Comparison of ENCODE assay signal across 19 cellular contexts in genomic region chr22:44107341-44107740, GRCh38.
DNase-seq lines count a peak whose midpoint lies in the region; ATAC-seq, FAIRE-seq and TF ChIP-seq lines count a peak whose summit lies in the region.
"Had no signal": no experiment of that assay in that cellular context is flagged by ENCODE, and none has a peak within 500 bp of the region (broad histone marks: within the 10 kb centered on the region; RNA-seq: fewer than 3 reads in every experiment).

No MANE protein-coding gene starts in this region.

- no peak overlapping the region for H3K27ac Mint-ChIP-seq in activated CD4-positive, alpha-beta T cell treated with anti-CD3 and anti-CD28 coated beads for 36 hours
- no peak overlapping the region for H3K27ac Mint-ChIP-seq in WTC11
- H3K27ac Mint-ChIP-seq: natural killer cell, progenitor cell of endocrine pancreas had no signal

- H3K27ac ChIP-seq in BLaER1 = no peak overlapping the region
- H3K27ac ChIP-seq in PC-3 (ENCODE audit: low read length) = no peak overlapping the region
- H3K27ac ChIP-seq: esophagus muscularis mucosa, SJSA1 had no signal

- H3K36me3 Mint-ChIP-seq in activated CD4-positive, alpha-beta T cell treated with anti-CD3 and anti-CD28 coated beads for 36 hours (ENCODE audit: low read depth) = no peaks in the 10 kb centered on the region
- H3K36me3 Mint-ChIP-seq in WTC11 = peaks cover 16% of the 10 kb centered on the region
- H3K36me3 Mint-ChIP-seq: natural killer cell had no signal

- H3K9me2 ChIP-seq in PC-3 (replicated peaks; ENCODE audit: low read length) = no peaks in the 10 kb centered on the region

- TF ChIP-seq CTCF in WTC11 (IDR thresholded peaks at IDR 0.05) = no peak
- no peak for TF ChIP-seq CTCF in PC-3 (conservative IDR thresholded peaks at IDR 0.05; ENCODE audit: low read depth, low read length)

- intact Hi-C loops in activated CD4-positive, alpha-beta T cell treated with anti-CD3 and anti-CD28 coated beads for 36 hours (cut with DNase I, micrococcal nuclease) = loop anchor here in 1 of 2 experiments (1.0 kb wide), 1 partner anchor 76 kb away; no protein-coding TSS in a partner anchor
- intact Hi-C loops in PC-3 (cut with micrococcal nuclease) = no loop called here

- no peak overlapping the region for H3K9ac ChIP-seq in BLaER1
- H3K9ac ChIP-seq in PC-3 (ENCODE audit: low read length) = no peak overlapping the region
- H3K9ac ChIP-seq: BLaER1 treated with 17β-estradiol and CSF1 and Interleukin-3, amounts not matched to agents 10 nM and 100 nM had no signal

- H3K27me3 ChIP-seq in BLaER1 (no peaks in the 10 kb centered on the region), PC-3 (ENCODE audit: low read length) (no peaks in the 10 kb centered on the region)
- H3K27me3 ChIP-seq: BLaER1 treated with 17β-estradiol and CSF1 and Interleukin-3, amounts not matched to agents 10 nM and 100 nM; esophagus muscularis mucosa; SJSA1 had no signal

- H3K9me3 ChIP-seq in BLaER1 = peaks cover 2% of the 10 kb centered on the region; the same call in 1 of the 2 replicates
- H3K9me3 ChIP-seq in PC-3 (ENCODE audit: low read length) = no peaks in the 10 kb centered on the region
- H3K9me3 ChIP-seq: esophagus muscularis mucosa, SJSA1 had no signal

- H3K4me3 ChIP-seq in BLaER1 = no peak overlapping the region
- no peak overlapping the region for H3K4me3 ChIP-seq in PC-3 (ENCODE audit: low read length)
- H3K4me3 ChIP-seq: BLaER1 treated with 17β-estradiol and CSF1 and Interleukin-3, amounts not matched to agents 10 nM and 100 nM; esophagus muscularis mucosa; SJSA1 had no signal

- H3K4me3 Mint-ChIP-seq in activated CD4-positive, alpha-beta T cell treated with anti-CD3 and anti-CD28 coated beads for 36 hours = no peak overlapping the region
- H3K4me3 Mint-ChIP-seq in WTC11 = no peak overlapping the region
- H3K4me3 Mint-ChIP-seq: natural killer cell had no signal

- no peak overlapping the region for H2AFZ ChIP-seq in PC-3 (ENCODE audit: low read length)

- H3K36me3 ChIP-seq in BLaER1 = no peaks in the 10 kb centered on the region
- no peaks in the 10 kb centered on the region for H3K36me3 ChIP-seq in PC-3 (ENCODE audit: low read depth, low read length)
- H3K36me3 ChIP-seq: SJSA1 had no signal

- H3K4me1 Mint-ChIP-seq in activated CD4-positive, alpha-beta T cell treated with anti-CD3 and anti-CD28 coated beads for 36 hours = peaks cover 7% of the 10 kb centered on the region
- H3K4me1 Mint-ChIP-seq in WTC11 = peaks cover 40% of the 10 kb centered on the region
- H3K4me1 Mint-ChIP-seq: natural killer cell had no signal

- H3K4me2 ChIP-seq in BLaER1 = peak overlapping the region; percentile 72
- no peak overlapping the region for H3K4me2 ChIP-seq in PC-3 (ENCODE audit: low read length)

- CTCF ChIA-PET in activated CD4-positive, alpha-beta T cell treated with anti-CD3 and anti-CD28 coated beads for 36 hours (lab: Charles Lee) = interaction anchor here (0.7 to 1.0 kb wide), 2 partner anchors 25 to 150 kb away, joined by 3 read pairs; no protein-coding TSS in a partner anchor
- CTCF ChIA-PET in WTC11 (lab: Charles Lee) (interaction anchor here (1.1 to 1.5 kb wide), 2 partner anchors 21 to 26 kb away, joined by 6 to 7 read pairs; no protein-coding TSS in a partner anchor), PC-3 (lab: Charles Lee) (no interaction called here)

- no peaks in the 10 kb centered on the region for H4K20me1 ChIP-seq in BLaER1
- H4K20me1 ChIP-seq in PC-3 (ENCODE audit: low read length) = no peaks in the 10 kb centered on the region
- H4K20me1 ChIP-seq: BLaER1 treated with 17β-estradiol and CSF1 and Interleukin-3, amounts not matched to agents 10 nM and 100 nM had no signal

- no peaks in the 10 kb centered on the region for H3K9me3 Mint-ChIP-seq in activated CD4-positive, alpha-beta T cell treated with anti-CD3 and anti-CD28 coated beads for 36 hours (ENCODE audit: low read depth)
- H3K9me3 Mint-ChIP-seq in WTC11 = peaks cover 12% of the 10 kb centered on the region
- H3K9me3 Mint-ChIP-seq: natural killer cell had no signal

- no TSS peak for BruUV-seq in PC-3 (replicated peaks; lab: Mats Ljungman, UMichigan)

- H3K4me1 ChIP-seq in BLaER1 = peaks cover 80% of the 10 kb centered on the region
- no peaks in the 10 kb centered on the region for H3K4me1 ChIP-seq in PC-3 (ENCODE audit: insufficient read depth, low read length)
- H3K4me1 ChIP-seq: SJSA1 had no signal

- peak; percentile 66 for DNase-seq in activated CD4-positive, alpha-beta T cell treated with anti-CD3 and anti-CD28 coated beads for 36 hours
- no peak for DNase-seq in activated CD4-positive, alpha-beta T cell treated with anti-CD3 and anti-CD28 coated beads, Interleukin-2, amount 50 U/mL, for 4 hours
- peak; percentile 51 for DNase-seq in WTC11 (ENCODE audit: low spot score)
- DNase-seq in iPS-NIHi7 (ENCODE audit: extremely low spot score) = peak; percentile 82
- no peak for DNase-seq in PC-3
- DNase-seq in urothelium cell line (ENCODE audit: low spot score) = no peak
- DNase-seq in NCI-H1417 treated with DMSO at 0.1 percent for 48 hours (lab: John Stamatoyannopoulos, UW) = no peak
- DNase-seq: central memory CD4-positive, alpha-beta T cell; KG1; mammary epithelial cell; natural killer cell; NCI-H2029 treated with DMSO at 0.1 percent for 48 hours; small intestine had no signal

- no peaks in the 10 kb centered on the region for H3F3A ChIP-seq in PC-3 (ENCODE audit: low read length, unreplicated experiment)

- H3K79me2 ChIP-seq in PC-3 (ENCODE audit: low read length) = no peaks in the 10 kb centered on the region

- ATAC-seq in activated CD4-positive, alpha-beta T cell treated with anti-CD3 and anti-CD28 coated beads for 36 hours = peak; percentile 93
- ATAC-seq in WTC11 (peak; percentile 93), PC-3 (no peak)
- ATAC-seq: natural killer cell had no signal

- POLR2A ChIA-PET in activated CD4-positive, alpha-beta T cell treated with anti-CD3 and anti-CD28 coated beads for 36 hours (lab: Charles Lee) = no interaction called here
- POLR2A ChIA-PET in WTC11 (lab: Charles Lee) = interaction anchor here (0.9 kb wide), 1 partner anchor 9 kb away, joined by 4 read pairs; no protein-coding TSS in a partner anchor
- POLR2A ChIA-PET in PC-3 (lab: Charles Lee; ENCODE audit: unreplicated experiment) = no interaction called here

- FAIRE-seq in urothelium cell line (lab: Jason Lieb, UNC) = no peak
- FAIRE-seq: keratinocyte, small intestine had no signal

- no peaks in the 10 kb centered on the region for H3K27me3 Mint-ChIP-seq in activated CD4-positive, alpha-beta T cell treated with anti-CD3 and anti-CD28 coated beads for 36 hours
- peaks cover 3% of the 10 kb centered on the region; the same call in 1 of the 2 replicates for H3K27me3 Mint-ChIP-seq in WTC11 (ENCODE audit: low read depth)
- H3K27me3 Mint-ChIP-seq: progenitor cell of endocrine pancreas had no signal

TF ChIP-seq in WTC11, 78 proteins besides CTCF, POLR2A, EP300 and RAD21 (continues in another document):
- TF ChIP-seq STAT6 (CRISPR knock-in tag; conservative IDR thresholded peaks at IDR 0.05; ENCODE audit: low read depth) (no peak), ATF2 (CRISPR knock-in tag; IDR thresholded peaks at IDR 0.05; ENCODE audit: borderline replicate concordance, low read depth) (no peak), ELF4 (CRISPR knock-in tag; IDR thresholded peaks at IDR 0.05; ENCODE audit: low read depth) (no peak), OVOL2 (CRISPR knock-in tag; IDR thresholded peaks at IDR 0.05; ENCODE audit: borderline replicate concordance) (no peak), ZNF512 (CRISPR knock-in tag; IDR thresholded peaks at IDR 0.05; ENCODE audit: borderline replicate concordance) (no peak), NFYB (CRISPR knock-in tag; conservative IDR thresholded peaks at IDR 0.05; ENCODE audit: low read depth) (no peak)

Comparison
In these comparisons a context has a peak if more than half of its experiments do, and no peak if none do; other contexts are left out.
1. DNase-seq: peak in activated CD4-positive, alpha-beta T cell treated with anti-CD3 and anti-CD28 coated beads for 36 hours (single experiment), WTC11 (single experiment) and iPS-NIHi7 (single experiment); none in activated CD4-positive, alpha-beta T cell treated with anti-CD3 and anti-CD28 coated beads, Interleukin-2, amount 50 U/mL, for 4 hours (0 of 2), PC-3 (single experiment), urothelium cell line (single experiment) and NCI-H1417 treated with DMSO at 0.1 percent for 48 hours (single experiment).